In the genomic region with DNA sequence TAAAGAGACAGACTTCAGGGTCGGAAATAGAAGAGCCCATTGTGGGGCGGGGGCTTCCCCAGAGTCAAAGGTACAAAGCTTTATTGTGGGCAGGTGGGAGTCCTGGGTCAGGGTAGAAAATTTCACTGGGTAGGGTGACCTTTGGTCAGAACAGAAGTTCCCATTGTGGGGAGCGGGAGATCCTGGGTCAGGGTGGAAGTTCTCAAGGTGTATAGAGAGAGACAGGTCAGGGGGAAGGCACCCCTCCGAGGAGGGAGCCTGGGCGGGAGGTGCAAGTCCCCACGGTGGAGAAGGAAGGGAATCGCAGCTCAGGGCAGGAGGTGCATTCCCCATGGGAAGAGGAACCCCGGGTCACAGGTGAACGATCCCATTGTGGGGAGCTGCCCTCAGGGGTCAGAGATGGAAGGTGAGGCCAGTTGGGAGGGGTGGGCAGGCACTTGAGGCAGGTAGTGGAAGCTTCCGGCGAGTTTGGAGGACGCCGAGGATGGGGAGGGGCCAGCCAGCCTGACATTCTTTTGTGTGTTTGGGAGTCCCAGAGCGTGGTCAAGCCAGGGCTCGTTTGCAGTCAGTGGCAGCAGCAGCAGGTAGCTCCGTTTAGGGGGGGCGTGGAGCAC, we compare ENCODE assay signal across 8 cellular contexts. TPM values are rescaled to one million over a fixed set of nuclear protein-coding genes. Genes with fewer than 3 reads are reported as not detected.
DNase-seq lines count a peak whose midpoint lies in the region; ATAC-seq and TF ChIP-seq lines count a peak whose summit lies in the region.

No MANE protein-coding gene starts in this region.

- H3K9me3 ChIP-seq in ES-I3 (ENCODE audit: control insufficient read depth, insufficient read depth, low read length): no peaks in the 10 kb centered on the region
- no peaks in the 10 kb centered on the region for H3K9me3 ChIP-seq in cardiac muscle cell (ENCODE audit: low read depth)

- H3K27ac Mint-ChIP-seq in activated T-helper 17 cell treated with anti-CD3 and anti-CD28 coated beads, Interleukin-2, amount 50 U/mL, for 72 hours: peak overlapping the region; percentile 94
- H3K27ac Mint-ChIP-seq in progenitor cell of endocrine pancreas: peak overlapping the region; percentile 93

- H3K4me3 Mint-ChIP-seq in activated T-helper 17 cell treated with anti-CD3 and anti-CD28 coated beads, Interleukin-2, amount 50 U/mL, for 72 hours: peak overlapping the region; percentile 97
- H3K4me3 Mint-ChIP-seq in progenitor cell of endocrine pancreas (ENCODE audit: low read depth): peak overlapping the region; percentile 100

- no peaks in the 10 kb centered on the region for H4K20me1 ChIP-seq in KMS-11 (ENCODE audit: insufficient read depth)

- peak; percentile 32 to 47 for DNase-seq in cardiac muscle cell (ENCODE audit: low read depth in 1 of 2, low spot score in 1 of 2)
- DNase-seq in progenitor cell of endocrine pancreas (ENCODE audit: low spot score, unreplicated experiment): no peak
- DNase-seq in KG1 (lab: John Stamatoyannopoulos, UW): no peak
- no peak for DNase-seq in 8988T
- DNase-seq in OCI-M2 (lab: John Stamatoyannopoulos, UW; ENCODE audit: unreplicated experiment): no peak

- H3K27me3 ChIP-seq in KMS-11 (ENCODE audit: insufficient read depth, low read depth) (no peaks in the 10 kb centered on the region), cardiac muscle cell (no peaks in the 10 kb centered on the region)

- H3K27me3 Mint-ChIP-seq in activated T-helper 17 cell treated with anti-CD3 and anti-CD28 coated beads, Interleukin-2, amount 50 U/mL, for 72 hours: no peaks in the 10 kb centered on the region
- H3K27me3 Mint-ChIP-seq in progenitor cell of endocrine pancreas: no peaks in the 10 kb centered on the region

- H3K4me3 ChIP-seq in KMS-11 (IDR thresholded peaks at IDR 0.05; ENCODE audit: insufficient read depth, low read depth, low read length): peak overlapping the region; percentile 38
- peak overlapping the region; percentile 89 for H3K4me3 ChIP-seq in cardiac muscle cell

- peak overlapping the region; percentile 49 for H3K4me2 ChIP-seq in KMS-11

- H3K36me3 ChIP-seq in ES-I3 (ENCODE audit: insufficient read depth, low read length): peaks cover 8% of the 10 kb centered on the region
- no peaks in the 10 kb centered on the region for H3K36me3 ChIP-seq in KMS-11 (ENCODE audit: insufficient read depth)
- peaks cover 17% of the 10 kb centered on the region for H3K36me3 ChIP-seq in cardiac muscle cell

- peaks cover 71% of the 10 kb centered on the region for H3K36me3 Mint-ChIP-seq in activated T-helper 17 cell treated with anti-CD3 and anti-CD28 coated beads, Interleukin-2, amount 50 U/mL, for 72 hours (ENCODE audit: low read depth)
- peaks cover 17% of the 10 kb centered on the region for H3K36me3 Mint-ChIP-seq in progenitor cell of endocrine pancreas (ENCODE audit: insufficient read depth)

- no peak for TF ChIP-seq CTCF in KMS-11 (conservative IDR thresholded peaks at IDR 0.05; ENCODE audit: low read depth, low read length)
- no peak for TF ChIP-seq CTCF in cardiac muscle cell (IDR thresholded peaks at IDR 0.05; ENCODE audit: low read depth, low read length)
- no peak for TF ChIP-seq CTCF in progenitor cell of endocrine pancreas (IDR thresholded peaks at IDR 0.05; ENCODE audit: unreplicated experiment)

- H3K27ac ChIP-seq in KMS-11 (no peak overlapping the region), cardiac muscle cell (peak overlapping the region; percentile 64)

- H3K9me3 Mint-ChIP-seq in activated T-helper 17 cell treated with anti-CD3 and anti-CD28 coated beads, Interleukin-2, amount 50 U/mL, for 72 hours: no peaks in the 10 kb centered on the region
- H3K9me3 Mint-ChIP-seq in progenitor cell of endocrine pancreas (ENCODE audit: low read depth): no peaks in the 10 kb centered on the region

- peak overlapping the region; percentile 59; the same call in 1 of the 2 replicates for H2AFZ ChIP-seq in KMS-11 (ENCODE audit: low read depth)

- peaks cover 12% of the 10 kb centered on the region for H3K4me1 Mint-ChIP-seq in activated T-helper 17 cell treated with anti-CD3 and anti-CD28 coated beads, Interleukin-2, amount 50 U/mL, for 72 hours
- peaks cover 11% of the 10 kb centered on the region for H3K4me1 Mint-ChIP-seq in progenitor cell of endocrine pancreas (ENCODE audit: low read depth)

- H3K4me1 ChIP-seq in ES-I3 (ENCODE audit: insufficient read depth, low read length): peaks cover 9% of the 10 kb centered on the region
- H3K4me1 ChIP-seq in KMS-11 (ENCODE audit: low read depth, poor library complexity, severe bottlenecking): peaks cover 14% of the 10 kb centered on the region
- H3K4me1 ChIP-seq in cardiac muscle cell (ENCODE audit: low read depth): peaks cover 6% of the 10 kb centered on the region

- H3K9ac ChIP-seq in ES-I3 (ENCODE audit: low read depth, low read length): peak overlapping the region; percentile 86
- H3K9ac ChIP-seq in KMS-11: peak overlapping the region; percentile 59

- peaks cover 20% of the 10 kb centered on the region; the same call in 1 of the 2 replicates for H3K79me2 ChIP-seq in KMS-11 (ENCODE audit: insufficient read depth, low read depth)

- ATAC-seq in activated T-helper 17 cell treated with anti-CD3 and anti-CD28 coated beads, Interleukin-2, amount 50 U/mL, for 72 hours (replicated peaks): peak; percentile 30

RNA-seq across cellular contexts. Expression of a gene that starts 0.6 kb away (rescaled TPM):
- 10 to 100 TPM; 70.0 to 94.8 TPM for total RNA-seq in activated T-helper 17 cell treated with anti-CD3 and anti-CD28 coated beads, Interleukin-2, amount 50 U/mL, for 72 hours
- total RNA-seq in cardiac muscle cell: 73.6 and 131 TPM in 2 replicates
- polyA plus RNA-seq in cardiac muscle cell: 124 and 150 TPM in 2 replicates
- total RNA-seq in progenitor cell of endocrine pancreas: 109 and 115 TPM in 2 replicates

RNA-seq across cellular contexts. Expression of a gene that starts 9.0 kb away (rescaled TPM):
- 10 to 100 TPM; 56.6 to 57.1 TPM for total RNA-seq in activated T-helper 17 cell treated with anti-CD3 and anti-CD28 coated beads, Interleukin-2, amount 50 U/mL, for 72 hours
- total RNA-seq in cardiac muscle cell (25.8 and 53.3 TPM in 2 replicates), progenitor cell of endocrine pancreas (49.9 and 53.3 TPM in 2 replicates)
- 38.7 and 65.7 TPM in 2 replicates for polyA plus RNA-seq in cardiac muscle cell

RNA-seq across cellular contexts. Expression of a gene that starts 13.3 kb away (rescaled TPM):
- total RNA-seq in activated T-helper 17 cell treated with anti-CD3 and anti-CD28 coated beads, Interleukin-2, amount 50 U/mL, for 72 hours: 10 to 100 TPM; 60.7 to 93.9 TPM
- total RNA-seq in cardiac muscle cell (71.7 and 99.6 TPM in 2 replicates), progenitor cell of endocrine pancreas (52.8 and 53.8 TPM in 2 replicates)
- 48.1 and 61.4 TPM in 2 replicates for polyA plus RNA-seq in cardiac muscle cell

RNA-seq across cellular contexts. Expression of a gene that starts 33.7 kb away (rescaled TPM):
- total RNA-seq in activated T-helper 17 cell treated with anti-CD3 and anti-CD28 coated beads, Interleukin-2, amount 50 U/mL, for 72 hours: 10 to 100 TPM; 26.3 to 82.1 TPM
- total RNA-seq in cardiac muscle cell (45.3 and 47.6 TPM in 2 replicates), progenitor cell of endocrine pancreas (30.0 and 30.3 TPM in 2 replicates)
- polyA plus RNA-seq in cardiac muscle cell: 68.8 and 74.3 TPM in 2 replicates

RNA-seq across cellular contexts. Expression of a gene that starts 48.3 kb away (rescaled TPM):
- total RNA-seq in activated T-helper 17 cell treated with anti-CD3 and anti-CD28 coated beads, Interleukin-2, amount 50 U/mL, for 72 hours: 10 to 100 TPM; 30.1 to 48.5 TPM
- total RNA-seq in cardiac muscle cell (34.1 and 42.1 TPM in 2 replicates), progenitor cell of endocrine pancreas (37.5 and 40.8 TPM in 2 replicates)
- 34.0 and 34.8 TPM in 2 replicates for polyA plus RNA-seq in cardiac muscle cell

Comparison
In these comparisons a context has a peak if more than half of its experiments do, and no peak if none do; other contexts are left out.
1. DNase-seq: peak in cardiac muscle cell (2 of 2); none in progenitor cell of endocrine pancreas (single experiment), KG1 (single experiment), 8988T (single experiment) and OCI-M2 (single experiment).